8 cellular contexts compared by ENCODE assay signal in the genomic region with DNA sequence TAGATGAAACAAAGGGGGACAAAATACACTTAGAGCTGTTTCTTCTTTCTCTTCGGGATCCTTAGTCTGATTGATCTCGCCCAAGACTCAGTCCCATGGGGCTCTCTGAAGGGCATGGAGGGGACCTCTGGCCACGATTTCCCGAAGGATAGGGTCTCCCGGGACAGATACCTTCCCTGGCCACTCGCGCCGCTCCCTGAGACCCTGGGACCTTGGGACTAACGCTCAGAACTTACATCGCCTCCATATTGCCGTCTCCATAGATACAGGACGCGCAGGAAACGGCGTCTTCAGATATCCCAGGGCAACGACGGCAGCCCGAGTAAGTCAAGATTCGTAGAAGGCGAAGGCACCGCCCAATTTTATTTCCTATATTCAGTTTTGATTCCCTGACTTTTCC. TPM values are rescaled to one million over a fixed set of nuclear protein-coding genes. Genes with fewer than 3 reads are reported as not detected.
A peak's percentile ranks its signal among the peaks of the same experiment; 100 is the strongest.
DNase-seq lines count a peak whose midpoint lies in the region; ATAC-seq and TF ChIP-seq lines count a peak whose summit lies in the region.

A gene with protein sequence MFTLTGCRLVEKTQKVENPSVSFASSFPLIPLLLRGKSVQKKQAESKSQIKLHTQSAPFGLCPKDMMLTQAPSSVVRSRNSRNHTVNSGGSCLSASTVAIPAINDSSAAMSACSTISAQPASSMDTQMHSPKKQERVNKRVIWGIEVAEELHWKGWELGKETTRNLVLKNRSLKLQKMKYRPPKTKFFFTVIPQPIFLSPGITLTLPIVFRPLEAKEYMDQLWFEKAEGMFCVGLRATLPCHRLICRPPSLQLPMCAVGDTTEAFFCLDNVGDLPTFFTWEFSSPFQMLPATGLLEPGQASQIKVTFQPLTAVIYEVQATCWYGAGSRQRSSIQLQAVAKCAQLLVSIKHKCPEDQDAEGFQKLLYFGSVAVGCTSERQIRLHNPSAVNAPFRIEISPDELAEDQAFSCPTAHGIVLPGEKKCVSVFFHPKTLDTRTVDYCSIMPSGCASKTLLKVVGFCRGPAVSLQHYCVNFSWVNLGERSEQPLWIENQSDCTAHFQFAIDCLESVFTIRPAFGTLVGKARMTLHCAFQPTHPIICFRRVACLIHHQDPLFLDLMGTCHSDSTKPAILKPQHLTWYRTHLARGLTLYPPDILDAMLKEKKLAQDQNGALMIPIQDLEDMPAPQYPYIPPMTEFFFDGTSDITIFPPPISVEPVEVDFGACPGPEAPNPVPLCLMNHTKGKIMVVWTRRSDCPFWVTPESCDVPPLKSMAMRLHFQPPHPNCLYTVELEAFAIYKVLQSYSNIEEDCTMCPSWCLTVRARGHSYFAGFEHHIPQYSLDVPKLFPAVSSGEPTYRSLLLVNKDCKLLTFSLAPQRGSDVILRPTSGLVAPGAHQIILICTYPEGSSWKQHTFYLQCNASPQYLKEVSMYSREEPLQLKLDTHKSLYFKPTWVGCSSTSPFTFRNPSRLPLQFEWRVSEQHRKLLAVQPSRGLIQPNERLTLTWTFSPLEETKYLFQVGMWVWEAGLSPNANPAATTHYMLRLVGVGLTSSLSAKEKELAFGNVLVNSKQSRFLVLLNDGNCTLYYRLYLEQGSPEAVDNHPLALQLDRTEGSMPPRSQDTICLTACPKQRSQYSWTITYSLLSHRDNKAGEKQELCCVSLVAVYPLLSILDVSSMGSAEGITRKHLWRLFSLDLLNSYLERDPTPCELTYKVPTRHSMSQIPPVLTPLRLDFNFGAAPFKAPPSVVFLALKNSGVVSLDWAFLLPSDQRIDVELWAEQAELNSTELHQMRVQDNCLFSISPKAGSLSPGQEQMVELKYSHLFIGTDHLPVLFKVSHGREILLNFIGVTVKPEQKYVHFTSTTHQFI (N-terminal part only) (minus strand): TSS at position 265 of the 400 bp plus-strand sequence. CDS start 2,468 bp downstream, outside the sequence.

- intact Hi-C loops in spleen (cut with DNase I; ENCODE audit: low total_unique reads): no loop called here

- H3K9me3 Mint-ChIP-seq in activated naive CD8-positive, alpha-beta T cell treated with anti-CD3 and anti-CD28 coated beads for 36 hours: no peaks in the 10 kb centered on the region

- no peak within 1 kb of the TSS for H3K9ac ChIP-seq in iPS-15b (ENCODE audit: low read depth, low read length)

- DNase-seq in COLO668 (lab: John Stamatoyannopoulos, UW; ENCODE audit: unreplicated experiment) (peak; percentile 53), MG63 (peak; percentile 38), spleen (peak; percentile 77), RKO (ENCODE audit: low spot score) (no peak)
- DNase-seq in activated naive CD8-positive, alpha-beta T cell treated with anti-CD3 and anti-CD28 coated beads for 36 hours: peak; percentile 40

- H3K4me1 ChIP-seq in iPS-15b (ENCODE audit: control insufficient read depth, insufficient read depth, low read length): no peaks in the 10 kb centered on the region
- H3K4me1 ChIP-seq in spleen: peaks cover 0 to 8% (median 2%) of the 10 kb centered on the region in 6 donors

- H3K4me1 Mint-ChIP-seq in activated naive CD8-positive, alpha-beta T cell treated with anti-CD3 and anti-CD28 coated beads for 36 hours: peaks cover 9% of the 10 kb centered on the region

- no peak for TF ChIP-seq POLR2A in spleen (IDR thresholded peaks at IDR 0.05)

- H3K27me3 ChIP-seq in MG63 (peaks cover 31% of the 10 kb centered on the region), iPS-15b (ENCODE audit: control insufficient read depth, insufficient read depth, low read length) (peaks cover 15% of the 10 kb centered on the region), spleen (replicated peaks in 1 of 7) (peaks cover 0 to 96% (median 40%) of the 10 kb centered on the region in 7 donors)

- no peak within 1 kb of the TSS for H3K27ac ChIP-seq in spleen

- H3K27ac Mint-ChIP-seq in activated naive CD8-positive, alpha-beta T cell treated with anti-CD3 and anti-CD28 coated beads for 36 hours: no peak within 1 kb of the TSS

- H3K27me3 Mint-ChIP-seq in activated naive CD8-positive, alpha-beta T cell treated with anti-CD3 and anti-CD28 coated beads for 36 hours: peaks cover 72% of the 10 kb centered on the region

- H3K4me3 ChIP-seq in MG63 (peak within 1 kb of the TSS; percentile 46), iPS-15b (ENCODE audit: low read depth, low read length) (peak within 1 kb of the TSS; percentile 58), spleen (peak within 1 kb of the TSS in 6 of 8 donors; percentile 4 to 60 (median 23))

- H3K36me3 ChIP-seq in MG63: no peaks in the 10 kb centered on the region
- H3K36me3 ChIP-seq in iPS-15b (ENCODE audit: control insufficient read depth, insufficient read depth, low read length): no peaks in the 10 kb centered on the region
- H3K36me3 ChIP-seq in spleen: no peaks in the 10 kb centered on the region

- WGBS in spleen, 5 donors: 1 to 6% (median 3%) methylated on average over 21 of the region's 21 CpGs

- H3K4me3 Mint-ChIP-seq in activated naive CD8-positive, alpha-beta T cell treated with anti-CD3 and anti-CD28 coated beads for 36 hours: peak within 1 kb of the TSS; percentile 77

- TF ChIP-seq CTCF in spleen (IDR thresholded peaks at IDR 0.05 in 8 of 11, conservative IDR thresholded peaks at IDR 0.05 in 3 of 11): no peak

- H3K36me3 Mint-ChIP-seq in activated naive CD8-positive, alpha-beta T cell treated with anti-CD3 and anti-CD28 coated beads for 36 hours: no peaks in the 10 kb centered on the region

- ATAC-seq in HG02623 (IDR thresholded peaks at IDR 0.05; ENCODE audit: unreplicated experiment) (no peak), HG02642 (IDR thresholded peaks at IDR 0.05; ENCODE audit: poor library complexity, unreplicated experiment) (no peak)

- no peaks in the 10 kb centered on the region for H3K9me3 ChIP-seq in MG63
- no peaks in the 10 kb centered on the region for H3K9me3 ChIP-seq in iPS-15b (ENCODE audit: control insufficient read depth, insufficient read depth, low read length)
- no peaks in the 10 kb centered on the region for H3K9me3 ChIP-seq in spleen

RNA-seq across cellular contexts. Expression of the gene that starts here (rescaled TPM):
- 0.03 TPM in 1 of 2 replicates, not detected in the other for total RNA-seq in MG63 (2014; rRNA removed; shearing (Covaris generic); ENCODE audit: low replicate concordance)
- not detected for total RNA-seq in activated naive CD8-positive, alpha-beta T cell treated with anti-CD3 and anti-CD28 coated beads for 36 hours
- total RNA-seq in spleen: under 1 TPM in 1 of 7 donors, not detected in 6; 0.28 TPM
- not detected for polyA plus RNA-seq in spleen

Comparison
In these comparisons a context has a peak if more than half of its experiments do, and no peak if none do; other contexts are left out.
1. Peak in DNase-seq and H3K4me3 ChIP-seq in MG63; RNA of the gene not detected or under 1 TPM.
2. Peak in DNase-seq in activated naive CD8-positive, alpha-beta T cell treated with anti-CD3 and anti-CD28 coated beads for 36 hours; RNA of the gene not detected or under 1 TPM.
3. Peak in DNase-seq and H3K4me3 ChIP-seq in spleen; RNA of the gene not detected or under 1 TPM.